Comparison of ENCODE assay signal across 30 cellular contexts in genomic region chr22:19729507-19729906, GRCh38. TPM values are rescaled to one million over a fixed set of nuclear protein-coding genes. Genes with fewer than 3 reads are reported as not detected.
"Had no signal": no experiment of that assay in that cellular context is flagged by ENCODE, and none has a peak within 500 bp of the region (broad histone marks: within the 10 kb centered on the region; RNA-seq: fewer than 3 reads in every experiment).

No MANE protein-coding gene starts in this region.

- H3K4me2 ChIP-seq: neural progenitor cell, smooth muscle cell had no signal

- ATAC-seq: natural killer cell; stimulated activated memory B cell treated with anti-CD40 and anti-IgM and Interleukin-4, amounts not matched to agents 10 μg/mL and 1 μg/mL and 100 μg/mL, for 72 hours had no signal

- H3K4me3 Mint-ChIP-seq: immature natural killer cell; natural killer cell; nephron progenitor cell; neural progenitor cell; stimulated activated memory B cell treated with anti-CD40 and anti-IgM and Interleukin-4, amounts not matched to agents 10 μg/mL and 1 μg/mL and 100 μg/mL, for 72 hours; type B pancreatic cell had no signal

- FAIRE-seq: islet of Langerhans, kidney had no signal

- H3K27ac Mint-ChIP-seq: immature natural killer cell; nephron progenitor cell; neural progenitor cell; stimulated activated memory B cell treated with anti-CD40 and anti-IgM and Interleukin-4, amounts not matched to agents 10 μg/mL and 1 μg/mL and 100 μg/mL, for 72 hours; stimulated activated naive CD8-positive, alpha-beta T cell treated with anti-CD3 and anti-CD28 coated beads, Interleukin-15, amount 100 ng/mL, for 72 hours; type B pancreatic cell had no signal

- H3K4me1 ChIP-seq: left lung, neural progenitor cell, uterus had no signal

- H3K27ac ChIP-seq: left lung, lower lobe of right lung, neural progenitor cell, ovary, right atrium auricular region, right lobe of liver, tibial nerve, uterus had no signal

- H3K9ac ChIP-seq: neural progenitor cell had no signal

- H3K36me3 Mint-ChIP-seq: immature natural killer cell; natural killer cell; stimulated activated memory B cell treated with anti-CD40 and anti-IgM and Interleukin-4, amounts not matched to agents 10 μg/mL and 1 μg/mL and 100 μg/mL, for 72 hours; type B pancreatic cell had no signal

- H3K36me3 ChIP-seq: left lung, lower lobe of right lung, neural progenitor cell, ovary, right atrium auricular region, right lobe of liver, tibial nerve, uterus had no signal

- H3K4me3 ChIP-seq: left lung, lower lobe of right lung, neural progenitor cell, ovary, right atrium auricular region, right lobe of liver, smooth muscle cell, tibial nerve, uterus had no signal

- H3K9me3 ChIP-seq: left lung, lower lobe of right lung, ovary, right atrium auricular region, right lobe of liver, tibial nerve, uterus had no signal

- H3K27me3 ChIP-seq: ovary, right atrium auricular region, right lobe of liver, uterus had no signal

- DNase-seq: hypothalamus; immature natural killer cell; kidney; left colon; left lung; lower lobe of right lung; mammary epithelial cell; mesenchymal stem cell; naive B cell; natural killer cell; nephron progenitor cell; right lobe of liver; stimulated activated CD4-positive, alpha-beta T cell treated with anti-CD3 and anti-CD28 coated beads, Interleukin-1b, Interleukin-23, amount 100 ng/mL, for 48 hours; stimulated activated CD4-positive, alpha-beta T cell treated with anti-CD3 and anti-CD28 coated beads, Interleukin-2, amount 100 ng/mL, for 48 hours; stimulated activated CD4-positive, alpha-beta T cell treated with anti-CD3 and anti-CD28 coated beads, Interleukin-4, amount 100 ng/mL, for 4 hours; stimulated activated CD8-positive, alpha-beta memory T cell treated with anti-CD3 and anti-CD28 coated beads, Interleukin-4, amount 100 ng/mL, for 48 hours; stimulated activated naive CD4-positive, alpha-beta T cell treated with Interleukin-2 at 50 U/mL for 16 hours; stimulated activated naive CD8-positive, alpha-beta T cell treated with anti-CD3 and anti-CD28 coated beads, Interleukin-15, amount 100 ng/mL, for 72 hours; substantia nigra; uterus had no signal

- H2AFZ ChIP-seq: neural progenitor cell had no signal

- H3K9me3 Mint-ChIP-seq: immature natural killer cell; naive B cell; natural killer cell; stimulated activated memory B cell treated with anti-CD40 and anti-IgM and Interleukin-4, amounts not matched to agents 10 μg/mL and 1 μg/mL and 100 μg/mL, for 72 hours; stimulated activated naive CD8-positive, alpha-beta T cell treated with anti-CD3 and anti-CD28 coated beads, Interleukin-15, amount 100 ng/mL, for 72 hours; type B pancreatic cell had no signal

RNA-seq across cellular contexts. Expression of gene GP1BB, which starts 6.2 kb away (rescaled TPM):
- total RNA-seq: renal cortical epithelial cell had no signal

RNA-seq across cellular contexts. Expression of gene TBX1, which starts 31.1 kb away (rescaled TPM):
- total RNA-seq: smooth muscle cell, temporal lobe had no signal
- polyA plus RNA-seq: mammary epithelial cell, smooth muscle cell had no signal
